ENCODE assay signal across 8 cellular contexts in genomic region chr15:98865397-98866339, GRCh38.
DNase-seq lines count a peak whose midpoint lies in the region; ATAC-seq and TF ChIP-seq lines count a peak whose summit lies in the region.

No MANE protein-coding gene starts in this region.

- intact Hi-C loops in left colon (cut with DNase I, micrococcal nuclease) = no loop called here

- H3K27ac ChIP-seq in caudate nucleus (ENCODE audit: low read depth, low read length) = peak overlapping the region; percentile 62

- H3K27me3 ChIP-seq in GM06990 (replicated peaks; ENCODE audit: control insufficient read depth, insufficient read depth, low read length) = no peaks in the 10 kb centered on the region

- DNase-seq in GM06990 (ENCODE audit: extremely low read depth, insufficient read length) (peak; percentile 67), NCI-H1694 treated with DMSO at 0.1 percent for 48 hours (lab: John Stamatoyannopoulos, UW) (peak; percentile 71), caudate nucleus (lab: John Stamatoyannopoulos, UW) (peak in 48 of 61 donors; percentile 13 to 74 (median 38)), left colon (peak; percentile 82 to 88), NCI-H446 (lab: John Stamatoyannopoulos, UW) (no peak)
- peak; percentile 36 to 43 (median 38) for DNase-seq in activated CD4-positive, CD25-positive, alpha-beta regulatory T cell (lab: John Stamatoyannopoulos, UW)
- DNase-seq in stimulated activated CD4-positive, alpha-beta T cell treated with anti-CD3 and anti-CD28 coated beads, Interleukin-4, amount 100 ng/mL, for 1 hour = peak; percentile 77

- H3K36me3 ChIP-seq in GM06990 (ENCODE audit: control insufficient read depth, insufficient read depth, low read length) = no peaks in the 10 kb centered on the region

- no peak for TF ChIP-seq CTCF in GM06990 (IDR thresholded peaks at IDR 0.05; ENCODE audit: insufficient read depth, low read length, poor library complexity, severe bottlenecking)

- H3K4me3 ChIP-seq in GM06990 (replicated peaks; ENCODE audit: low read depth, low read length) = peak overlapping the region; percentile 50

- ATAC-seq in HG02610 (IDR thresholded peaks at IDR 0.05; ENCODE audit: unreplicated experiment) (peak; percentile 89), left colon (peak; percentile 92)

Comparison
In these comparisons a context has a peak if more than half of its experiments do, and no peak if none do; other contexts are left out.
1. DNase-seq: peak in GM06990 (single experiment), NCI-H1694 treated with DMSO at 0.1 percent for 48 hours (single experiment), activated CD4-positive, CD25-positive, alpha-beta regulatory T cell (4 of 4), caudate nucleus (48 of 61), left colon (2 of 2) and stimulated activated CD4-positive, alpha-beta T cell treated with anti-CD3 and anti-CD28 coated beads, Interleukin-4, amount 100 ng/mL, for 1 hour (single experiment); none in NCI-H446 (0 of 2).